Comparison of ENCODE assay signal across 17 cellular contexts in the genomic region with DNA sequence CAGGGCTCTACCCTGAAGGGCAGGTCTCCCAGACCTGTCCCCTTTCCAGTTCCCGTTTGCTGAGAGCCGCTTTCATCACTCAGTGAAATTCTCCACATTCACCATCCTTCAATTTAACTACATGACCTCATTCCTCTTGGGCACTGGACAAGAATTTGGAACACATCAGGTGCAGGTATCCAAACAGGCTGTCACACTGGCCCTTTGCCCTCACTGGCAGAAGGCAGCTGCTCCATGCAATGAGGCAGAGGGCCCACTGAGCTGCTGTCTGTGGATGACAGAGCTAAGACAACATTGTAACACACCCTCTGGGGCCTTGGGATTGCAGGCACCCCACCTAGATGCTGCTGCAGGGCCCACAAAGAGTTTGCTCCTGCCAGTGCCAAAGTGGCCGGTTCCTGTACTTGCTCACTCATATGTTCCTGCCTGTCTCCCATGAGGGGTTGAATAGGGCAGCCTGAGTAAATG. TPM values are rescaled to one million over a fixed set of nuclear protein-coding genes. Genes with fewer than 3 reads are reported as not detected.
A peak's percentile ranks its signal among the peaks of the same experiment; 100 is the strongest.
DNase-seq lines count a peak whose midpoint lies in the region; ATAC-seq and TF ChIP-seq lines count a peak whose summit lies in the region.
"Had no signal": no experiment of that assay in that cellular context is flagged by ENCODE, and none has a peak within 500 bp of the region (broad histone marks: within the 10 kb centered on the region; RNA-seq: fewer than 3 reads in every experiment).

No MANE protein-coding gene starts in this region.

- intact Hi-C loops in heart right ventricle (cut with DNase I), result no loop called here

- H2BK5ac ChIP-seq in mesendoderm (ENCODE audit: low read length), result no peak overlapping the region

- peak overlapping the region; percentile 24; the same call in 1 of the 2 replicates for H2AFZ ChIP-seq in GM23338

- H4K20me1 ChIP-seq in GM23338 (replicated peaks; ENCODE audit: insufficient read depth), result no peaks in the 10 kb centered on the region

- no peak overlapping the region for H2BK15ac ChIP-seq in mesendoderm (replicated peaks; ENCODE audit: low read depth)

- TF ChIP-seq CTCF in GM23338 (conservative IDR thresholded peaks at IDR 0.05; ENCODE audit: low read depth in 2 of 2) (no peak), heart right ventricle (IDR thresholded peaks at IDR 0.05) (no peak)

- no peak overlapping the region for H4K5ac ChIP-seq in mesendoderm (ENCODE audit: low read length)

- H3K27ac ChIP-seq in GM23338 (ENCODE audit: low read depth), result no peak overlapping the region
- H3K27ac ChIP-seq in heart right ventricle, result peak overlapping the region in 6 of 10 donors; percentile 49 to 76 (median 60)
- no peak overlapping the region for H3K27ac ChIP-seq in mesendoderm (ENCODE audit: low read depth, low read length)
- H3K27ac ChIP-seq: C4-2B, SK-N-MC had no signal

- H3K23ac ChIP-seq in mesendoderm (ENCODE audit: low read length), result no peak overlapping the region

- no peaks in the 10 kb centered on the region for H3K9me3 ChIP-seq in heart right ventricle

- peaks cover 2% of the 10 kb centered on the region for H3K27me3 Mint-ChIP-seq in GM23338 (ENCODE audit: insufficient read depth, low read depth, poor library complexity)

- H2AK5ac ChIP-seq in mesendoderm (ENCODE audit: low read length), result no peak overlapping the region

- H3K18ac ChIP-seq in mesendoderm (ENCODE audit: low read length), result no peak overlapping the region

- H3K36me3 ChIP-seq in GM23338 (ENCODE audit: insufficient read depth) (no peaks in the 10 kb centered on the region), heart right ventricle (no peaks in the 10 kb centered on the region), mesendoderm (ENCODE audit: control insufficient read depth, insufficient read depth, low read length) (no peaks in the 10 kb centered on the region)

- H4K8ac ChIP-seq in mesendoderm (ENCODE audit: low read depth, low read length), result no peak overlapping the region

- H3K27ac Mint-ChIP-seq in GM23338, result no peak overlapping the region; the same call in 1 of the 2 replicates

- H2BK120ac ChIP-seq in mesendoderm (ENCODE audit: low read depth, low read length), result no peak overlapping the region

- peaks cover 8% of the 10 kb centered on the region for H3K9me2 ChIP-seq in GM23338 (ENCODE audit: insufficient read depth)

- H3K4me1 Mint-ChIP-seq in GM23338, result peaks cover 23% of the 10 kb centered on the region; the same call in 2 of the 3 replicates

- H3K4me1 ChIP-seq in GM23338 (ENCODE audit: insufficient read depth) (peaks cover 24% of the 10 kb centered on the region), heart right ventricle (peaks cover 0 to 12% (median 0%) of the 10 kb centered on the region in 9 donors), mesendoderm (ENCODE audit: control insufficient read depth, low read depth, low read length) (no peaks in the 10 kb centered on the region)

- H3K4me3 ChIP-seq in GM23338, result no peak overlapping the region
- H3K4me3 ChIP-seq in heart right ventricle, result no peak overlapping the region
- H3K4me3 ChIP-seq in mesendoderm (ENCODE audit: low read length), result no peak overlapping the region
- H3K4me3 ChIP-seq: K562, SK-N-MC had no signal

- H3K79me2 ChIP-seq in GM23338 (replicated peaks; ENCODE audit: insufficient read depth) (no peaks in the 10 kb centered on the region), mesendoderm (ENCODE audit: control insufficient read depth, insufficient read depth, low read length) (no peaks in the 10 kb centered on the region)

- H3K4ac ChIP-seq in mesendoderm (ENCODE audit: low read depth, low read length), result no peak overlapping the region

- H3K36me3 Mint-ChIP-seq in GM23338 (ENCODE audit: low read depth), result no peaks in the 10 kb centered on the region

- H3K4me3 Mint-ChIP-seq in GM23338, result no peak overlapping the region
- H3K4me3 Mint-ChIP-seq: H9 had no signal

- H3K56ac ChIP-seq in mesendoderm (ENCODE audit: low read length), result no peak overlapping the region

- H3K9ac ChIP-seq in mesendoderm (ENCODE audit: low read length), result no peak overlapping the region

- no peak overlapping the region for H3K4me2 ChIP-seq in GM23338
- no peak overlapping the region for H3K4me2 ChIP-seq in mesendoderm (ENCODE audit: low read length)

- no peaks in the 10 kb centered on the region for H3F3A ChIP-seq in GM23338 (replicated peaks; ENCODE audit: low read depth)

- H3K27me3 ChIP-seq in GM23338 (ENCODE audit: insufficient read depth), result no peaks in the 10 kb centered on the region
- no peaks in the 10 kb centered on the region for H3K27me3 ChIP-seq in heart right ventricle
- H3K27me3 ChIP-seq in mesendoderm (ENCODE audit: insufficient read depth, low read length, poor library complexity), result no peaks in the 10 kb centered on the region

- no peaks in the 10 kb centered on the region for H3K79me1 ChIP-seq in mesendoderm (ENCODE audit: low read length)

- H3K9me3 Mint-ChIP-seq in GM23338, result no peaks in the 10 kb centered on the region
- H3K9me3 Mint-ChIP-seq: H9 had no signal

- WGBS in heart right ventricle, 2 donors, result 34 to 56% methylated on average over 3 of the region's 3 CpGs
- WGBS in mesendoderm (ENCODE audit: extremely low coverage, insufficient coverage, low lambda C conversion rate), result no CpG with 5 or more reads among the region's 3 CpGs

- no peak for DNase-seq in GM23338 (ENCODE audit: low spot score)
- peak; percentile 34 for DNase-seq in NCI-H69 (lab: John Stamatoyannopoulos, UW)
- DNase-seq in heart right ventricle, result peak; percentile 42 to 58
- DNase-seq in retina, result peak; percentile 38
- DNase-seq in mesendoderm, result no peak
- DNase-seq in SIG-M5 (lab: John Stamatoyannopoulos, UW), result no peak
- DNase-seq: H9, NCI-H1436, NCI-H2029 treated with DMSO at 0.1 percent for 48 hours, NCI-H2171 treated with DMSO at 0.1 percent for 48 hours, NCI-H774 had no signal

- no peak; the same call in 1 of the 3 replicates for ATAC-seq in GM23338
- ATAC-seq in heart right ventricle, result peak; percentile 76 to 96 (median 91)
- no peak for ATAC-seq in HG03095 (IDR thresholded peaks at IDR 0.05; ENCODE audit: unreplicated experiment)
- ATAC-seq: K562 had no signal

TF ChIP-seq in GM23338, 12 proteins besides CTCF, POLR2A, EP300 and RAD21:
- no peak for TF ChIP-seq REST (IDR thresholded peaks at IDR 0.05; ENCODE audit: unreplicated experiment)

RNA-seq across cellular contexts. Expression of gene ACTL7B, which starts 55.1 kb away (rescaled TPM):
- total RNA-seq in GM23338 (2014; rRNA removed; shearing (Covaris generic)), result 0.08 TPM in 1 of 2 replicates, not detected in the other
- not detected in 2 replicates for polyA plus RNA-seq in GM23338 (2016; fragmentation: Nextera tagmentation; extraction: Ambion mirVana)
- total RNA-seq in heart right ventricle, result not detected
- polyA plus RNA-seq in heart right ventricle, result not detected
- polyA plus RNA-seq in mesendoderm (2013, experiment 1 of 2), result not detected
- polyA plus RNA-seq in mesendoderm (2013, experiment 2 of 2), result not detected
- total RNA-seq: Daoy, K562, NCI-H460 had no signal
- polyA plus RNA-seq: K562 had no signal

Comparison
In these comparisons a context has a peak if more than half of its experiments do, and no peak if none do; other contexts are left out.
1. ATAC-seq: peak in heart right ventricle (8 of 8); none in GM23338 (single experiment) and HG03095 (single experiment).
2. DNase-seq: peak in NCI-H69 (single experiment), heart right ventricle (2 of 2) and retina (single experiment); none in GM23338 (single experiment), mesendoderm (single experiment) and SIG-M5 (single experiment).
3. H3K27ac ChIP-seq: peak in heart right ventricle (6 of 10); none in GM23338 (single experiment) and mesendoderm (single experiment).